8 cellular contexts compared by ENCODE assay signal in the genomic region with DNA sequence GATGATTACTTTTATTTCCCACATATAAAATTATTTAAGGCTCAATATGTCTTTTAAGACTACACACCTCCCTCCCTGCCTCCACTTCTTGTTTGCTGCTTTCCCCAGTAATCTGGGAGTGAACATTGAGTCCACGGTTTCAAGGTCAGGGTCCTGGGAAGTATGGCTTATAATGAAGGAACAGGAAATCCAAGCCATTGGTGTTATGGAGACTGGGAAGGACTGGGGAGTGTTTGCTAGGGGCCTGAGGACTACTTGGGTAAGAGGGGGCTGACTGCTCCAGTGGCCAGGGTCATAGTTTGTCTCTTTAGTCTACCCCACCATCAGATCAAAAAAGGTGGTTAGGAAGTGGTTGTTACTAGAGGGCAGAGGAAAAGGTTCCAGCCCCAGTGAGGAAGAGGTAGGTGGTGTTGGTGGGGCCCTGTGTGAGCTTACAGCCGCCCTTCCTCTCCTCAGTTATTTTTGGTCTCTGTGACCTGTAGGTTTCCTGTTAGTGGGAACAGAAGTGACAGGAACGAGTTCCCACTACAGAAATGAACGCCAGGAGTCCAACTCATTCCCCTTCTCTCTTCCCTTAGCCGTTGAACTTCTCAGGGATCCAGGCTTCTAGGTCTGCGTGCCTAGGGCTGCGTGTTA. TPM values are rescaled to one million over a fixed set of nuclear protein-coding genes. Genes with fewer than 3 reads are reported as not detected.
A peak's percentile ranks its signal among the peaks of the same experiment; 100 is the strongest.
DNase-seq lines count a peak whose midpoint lies in the region; ATAC-seq, FAIRE-seq and TF ChIP-seq lines count a peak whose summit lies in the region.

No MANE protein-coding gene starts in this region.

- H3K4me1 ChIP-seq in heart left ventricle (peaks cover 0 to 29% (median 8%) of the 10 kb centered on the region in 12 donors), gastrocnemius medialis (peaks cover 5 to 6% of the 10 kb centered on the region in 2 donors)

- POLR2A ChIA-PET in activated CD8-positive, alpha-beta T cell treated with anti-CD3 and anti-CD28 coated beads for 36 hours (lab: Charles Lee): interaction anchor here (0.6 to 1.9 kb wide), 9 partner anchors 9 to 1616 kb away, joined by 3 to 18 read pairs (median 7); partner anchors contain the start of genes NUP88, PHF23 and RNASEK

- H3K36me3 Mint-ChIP-seq in activated CD8-positive, alpha-beta T cell treated with anti-CD3 and anti-CD28 coated beads for 36 hours (ENCODE audit: low read depth): no peaks in the 10 kb centered on the region

- in situ Hi-C loops in gastrocnemius medialis (cut with MboI; ENCODE audit: low sequenced_read_pairs in 4 of 4): loop anchor here in 1 of 4 donors (25.0 kb wide), 1 partner anchor 302 kb away; the partner anchor contains the start of genes ACAP1 and NEURL4

- H3K27ac Mint-ChIP-seq in activated CD8-positive, alpha-beta T cell treated with anti-CD3 and anti-CD28 coated beads for 36 hours: peak overlapping the region; percentile 96

- H3K4me3 ChIP-seq in heart left ventricle (peak overlapping the region; percentile 53 to 88 (median 67)), gastrocnemius medialis (peak overlapping the region; percentile 49 to 74 (median 58))

- WGBS in heart left ventricle, 4 donors: 9 to 15% (median 13%) methylated on average over 7 of the region's 7 CpGs

- peaks cover 0 to 4% (median 0%) of the 10 kb centered on the region in 9 donors for H3K36me3 ChIP-seq in heart left ventricle
- no peaks in the 10 kb centered on the region for H3K36me3 ChIP-seq in gastrocnemius medialis

- CTCF ChIA-PET in activated CD8-positive, alpha-beta T cell treated with anti-CD3 and anti-CD28 coated beads for 36 hours (lab: Charles Lee): interaction anchor here (1.0 to 2.5 kb wide), 4 partner anchors 11 to 124 kb away, joined by 3 to 22 read pairs (median 10); partner anchors contain the start of gene BCL6B

- H3K9me3 Mint-ChIP-seq in activated CD8-positive, alpha-beta T cell treated with anti-CD3 and anti-CD28 coated beads for 36 hours: peaks cover 2% of the 10 kb centered on the region

- H3K9me3 ChIP-seq in heart left ventricle (no peaks in the 10 kb centered on the region), gastrocnemius medialis (no peaks in the 10 kb centered on the region)

- peak overlapping the region; percentile 93 for H3K4me3 Mint-ChIP-seq in activated CD8-positive, alpha-beta T cell treated with anti-CD3 and anti-CD28 coated beads for 36 hours

- H3K27me3 ChIP-seq in heart left ventricle (no peaks in the 10 kb centered on the region), gastrocnemius medialis (peaks cover 7 to 17% (median 16%) of the 10 kb centered on the region in 3 donors)

- no peak for TF ChIP-seq CTCF in activated CD8-positive, alpha-beta T cell treated with anti-CD3 and anti-CD28 coated beads for 36 hours (IDR thresholded peaks at IDR 0.05)
- TF ChIP-seq CTCF in heart left ventricle (IDR thresholded peaks at IDR 0.05): no peak
- no peak for TF ChIP-seq CTCF in gastrocnemius medialis (IDR thresholded peaks at IDR 0.05 in 4 of 5, conservative IDR thresholded peaks at IDR 0.05 in 1 of 5)

- no peaks in the 10 kb centered on the region for H3K27me3 Mint-ChIP-seq in activated CD8-positive, alpha-beta T cell treated with anti-CD3 and anti-CD28 coated beads for 36 hours

- no peak for TF ChIP-seq POLR2A in GM12891 (IDR thresholded peaks at IDR 0.05; ENCODE audit: low read depth, low read length)
- TF ChIP-seq POLR2A in heart left ventricle (IDR thresholded peaks at IDR 0.05): no peak
- TF ChIP-seq POLR2A in gastrocnemius medialis (IDR thresholded peaks at IDR 0.05): no peak

- FAIRE-seq in GM12891 (lab: Jason Lieb, UNC): no peak

- intact Hi-C loops in activated CD8-positive, alpha-beta T cell treated with anti-CD3 and anti-CD28 coated beads for 36 hours (cut with micrococcal nuclease): no loop called here
- intact Hi-C loops in heart left ventricle (cut with DNase I): no loop called here
- intact Hi-C loops in gastrocnemius medialis (cut with DNase I; ENCODE audit: low total_unique reads): no loop called here

- peak; percentile 7 for ATAC-seq in HG02870 (IDR thresholded peaks at IDR 0.05; ENCODE audit: unreplicated experiment)
- ATAC-seq in activated CD8-positive, alpha-beta T cell treated with anti-CD3 and anti-CD28 coated beads for 36 hours: peak; percentile 56
- ATAC-seq in heart left ventricle: peak; percentile 44 to 76 (median 54)
- ATAC-seq in gastrocnemius medialis: peak; percentile 53 to 71
- no peak for ATAC-seq in HG02759 (IDR thresholded peaks at IDR 0.05; ENCODE audit: unreplicated experiment)

- DNase-seq in GM12891 (ENCODE audit: insufficient read length, low spot score) (no peak), heart left ventricle (peak in 1 of 5 donors; percentile 50), gastrocnemius medialis (no peak), COLO668 (lab: John Stamatoyannopoulos, UW; ENCODE audit: unreplicated experiment) (no peak), middle frontal gyrus (ENCODE audit: extremely low spot score, low spot score) (no peak)
- DNase-seq in activated CD8-positive, alpha-beta T cell treated with anti-CD3 and anti-CD28 coated beads for 36 hours: peak; percentile 75

- peaks cover 53% of the 10 kb centered on the region for H3K4me1 Mint-ChIP-seq in activated CD8-positive, alpha-beta T cell treated with anti-CD3 and anti-CD28 coated beads for 36 hours (ENCODE audit: low read depth)

- peak overlapping the region; percentile 74 to 97 (median 88) for H3K27ac ChIP-seq in heart left ventricle
- H3K27ac ChIP-seq in gastrocnemius medialis: peak overlapping the region; percentile 39 to 80 (median 74)

TF ChIP-seq in GM12891, 5 proteins besides CTCF, POLR2A, EP300 and RAD21:
- TF ChIP-seq SPI1 (IDR thresholded peaks at IDR 0.05; ENCODE audit: low read depth, low read length): peak; percentile 24; the same call in 1 of the 2 replicates
- TF ChIP-seq PAX5 (IDR thresholded peaks at IDR 0.05; ENCODE audit: insufficient read depth, low read length, severe bottlenecking): no peak

RNA-seq across cellular contexts. Expression of gene SLC16A13, which starts 0.7 kb away (rescaled TPM):
- polyA plus RNA-seq in GM12891 (2012; ENCODE audit: low read depth, missing spikeins): 3.4 TPM
- 1 to 10 TPM; 4.8 to 5.9 TPM for total RNA-seq in activated CD8-positive, alpha-beta T cell treated with anti-CD3 and anti-CD28 coated beads for 36 hours
- 1 to 10 TPM in 8 of 9 donors, under 1 TPM in 1; 0.83 to 2.1 (median 1.1) TPM for total RNA-seq in heart left ventricle
- under 1 TPM; 0.87 to 0.95 TPM for polyA plus RNA-seq in heart left ventricle
- under 1 TPM in 2 of 4 donors, not detected in 2; 0.36 to 0.49 TPM for total RNA-seq in gastrocnemius medialis

RNA-seq across cellular contexts. Expression of gene SLC16A11, which starts 8.8 kb away (rescaled TPM):
- 2.0 TPM for polyA plus RNA-seq in GM12891 (2012; ENCODE audit: low read depth, missing spikeins)
- total RNA-seq in activated CD8-positive, alpha-beta T cell treated with anti-CD3 and anti-CD28 coated beads for 36 hours: 1 to 10 TPM; 3.1 to 3.4 TPM
- total RNA-seq in heart left ventricle: under 1 TPM in 8 of 9 donors, not detected in 1; 0.19 to 1.00 (median 0.79) TPM
- polyA plus RNA-seq in heart left ventricle: 1 to 10 TPM in 1 of 2 donors, under 1 TPM in 1; 0.68 to 1.4 TPM
- under 1 TPM in 2 of 4 donors, not detected in 2; 0.31 to 0.78 TPM for total RNA-seq in gastrocnemius medialis

RNA-seq across cellular contexts. Expression of gene BCL6B, which starts 12.2 kb away (rescaled TPM):
- 0.36 TPM for polyA plus RNA-seq in GM12891 (2012; ENCODE audit: low read depth, missing spikeins)
- total RNA-seq in activated CD8-positive, alpha-beta T cell treated with anti-CD3 and anti-CD28 coated beads for 36 hours: 1 to 10 TPM; 1.2 to 2.4 TPM
- 10 to 100 TPM in 6 of 9 donors, 1 to 10 TPM in 3; 9.0 to 32.8 (median 14.9) TPM for total RNA-seq in heart left ventricle
- polyA plus RNA-seq in heart left ventricle: 10 to 100 TPM in 1 of 2 donors, 1 to 10 TPM in 1; 5.9 to 10.3 TPM
- total RNA-seq in gastrocnemius medialis: 1 to 10 TPM; 1.2 to 3.9 (median 2.1) TPM

RNA-seq across cellular contexts. Expression of gene RNASEK, which starts 22.6 kb away (rescaled TPM):
- 303 TPM for polyA plus RNA-seq in GM12891 (2012; ENCODE audit: low read depth, missing spikeins)
- 100 to 1,000 TPM in 1 of 2 experiments, 10 to 100 TPM in 1; 98.4 to 107 TPM for total RNA-seq in activated CD8-positive, alpha-beta T cell treated with anti-CD3 and anti-CD28 coated beads for 36 hours
- total RNA-seq in heart left ventricle: 100 to 1,000 TPM; 149 to 255 (median 171) TPM
- 100 to 1,000 TPM; 290 to 387 TPM for polyA plus RNA-seq in heart left ventricle
- 100 to 1,000 TPM; 181 to 201 (median 190) TPM for total RNA-seq in gastrocnemius medialis

RNA-seq across cellular contexts. Expression of gene ALOX12, which starts 39.2 kb away (rescaled TPM):
- polyA plus RNA-seq in GM12891 (2012; ENCODE audit: low read depth, missing spikeins): 0.78 TPM
- not detected for total RNA-seq in activated CD8-positive, alpha-beta T cell treated with anti-CD3 and anti-CD28 coated beads for 36 hours
- under 1 TPM in 1 of 9 donors, not detected in 8; 0.44 TPM for total RNA-seq in heart left ventricle
- polyA plus RNA-seq in heart left ventricle: not detected
- not detected for total RNA-seq in gastrocnemius medialis
